In the genomic region with DNA sequence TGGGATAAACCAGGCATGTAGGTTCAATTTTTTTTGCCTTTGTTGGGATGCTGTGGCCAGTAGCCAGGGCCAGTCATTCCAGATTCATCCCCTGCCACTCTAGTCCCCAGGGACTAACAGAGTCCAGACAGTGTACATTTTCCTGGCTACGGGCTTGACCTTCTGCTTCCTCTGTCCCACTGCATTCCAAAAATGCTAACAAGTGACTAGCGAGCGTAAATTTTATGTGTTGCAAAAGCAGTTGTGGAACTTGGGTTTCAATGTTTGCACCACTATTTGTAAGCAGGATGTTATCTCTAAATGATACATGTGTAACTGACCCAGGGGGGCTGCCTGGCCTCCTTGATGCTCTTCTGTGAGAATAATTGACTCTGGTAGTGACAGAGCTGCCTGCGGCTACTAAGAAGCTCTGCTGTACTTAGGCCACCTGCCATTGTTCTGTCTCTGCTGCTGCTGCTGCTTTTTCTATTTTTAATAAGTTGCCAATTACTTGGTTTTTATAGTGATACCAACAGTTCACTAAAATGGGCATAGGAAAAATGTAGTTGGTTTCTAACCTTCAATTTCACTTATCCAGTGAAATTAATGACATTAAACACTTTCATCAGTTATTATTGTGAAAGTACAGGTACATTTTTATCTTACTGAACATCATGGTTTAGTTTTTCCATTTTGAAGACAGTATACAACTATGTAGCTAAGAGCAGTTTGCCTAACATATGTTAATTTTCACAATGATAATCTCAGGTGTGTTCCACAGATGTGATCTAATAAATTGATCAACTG, we compare ENCODE assay signal across 8 cellular contexts. TPM values are rescaled to one million over a fixed set of nuclear protein-coding genes. Genes with fewer than 3 reads are reported as not detected.
DNase-seq lines count a peak whose midpoint lies in the region; ATAC-seq and TF ChIP-seq lines count a peak whose summit lies in the region.
"Had no signal": no experiment of that assay in that cellular context is flagged by ENCODE, and none has a peak within 500 bp of the region (broad histone marks: within the 10 kb centered on the region; RNA-seq: fewer than 3 reads in every experiment).

No MANE protein-coding gene starts in this region.

- no peak overlapping the region for H3K4me2 ChIP-seq in GM23338

- no peak for TF ChIP-seq CTCF in GM23338 (conservative IDR thresholded peaks at IDR 0.05; ENCODE audit: low read depth in 2 of 2)
- TF ChIP-seq CTCF in VCaP (conservative IDR thresholded peaks at IDR 0.05), result no peak
- TF ChIP-seq CTCF in foreskin fibroblast (IDR thresholded peaks at IDR 0.05; ENCODE audit: low read depth, low read length), result no peak

- H3K4me3 Mint-ChIP-seq in GM23338, result no peak overlapping the region

- 0 out of 2 replicates have a peak overlapping the region, but pooled peaks have one; percentile 38 for H3K27ac Mint-ChIP-seq in GM23338

- 0 out of 3 replicates have a peak, but pooled peaks cover 2% of the 10 kb centered on the region for H3K36me3 Mint-ChIP-seq in GM23338 (ENCODE audit: low read depth)

- peaks cover 67% of the 10 kb centered on the region for H3K4me1 Mint-ChIP-seq in GM23338

- no peaks in the 10 kb centered on the region for H3K36me3 ChIP-seq in GM23338 (ENCODE audit: insufficient read depth)

- H3K4me3 ChIP-seq in GM23338, result no peak overlapping the region
- H3K4me3 ChIP-seq in foreskin fibroblast (ENCODE audit: low read depth in 1 of 2, low read length in 2 of 2), result no peak overlapping the region
- no peak overlapping the region for H3K4me3 ChIP-seq in skeletal muscle cell (ENCODE audit: low read depth, low read length)

- H4K20me1 ChIP-seq in GM23338 (replicated peaks; ENCODE audit: insufficient read depth), result peaks cover 46% of the 10 kb centered on the region

- ATAC-seq in GM23338 (no peak), GM18519 (IDR thresholded peaks at IDR 0.05; ENCODE audit: low FRiP score, unreplicated experiment) (no peak)
- ATAC-seq: esophagus mucosa had no signal

- no peak for DNase-seq in GM23338 (ENCODE audit: low spot score)
- DNase-seq in foreskin fibroblast, result peak; percentile 83 to 84
- DNase-seq in skeletal muscle cell (ENCODE audit: low read depth), result peak; percentile 43
- DNase-seq in stimulated activated CD4-positive, alpha-beta T cell treated with anti-CD3 and anti-CD28 coated beads, Interleukin-15, amount 100 ng/mL, for 24 hours, result no peak
- DNase-seq in DMS 273 treated with DMSO at 0.1 percent for 48 hours (lab: John Stamatoyannopoulos, UW), result no peak

- no peaks in the 10 kb centered on the region for H3K27me3 ChIP-seq in GM23338 (ENCODE audit: insufficient read depth)

- peaks cover 89% of the 10 kb centered on the region for H3K79me2 ChIP-seq in GM23338 (replicated peaks; ENCODE audit: insufficient read depth)

- H3K27ac ChIP-seq in GM23338 (ENCODE audit: low read depth) (peak overlapping the region; percentile 8; the same call in 1 of the 2 replicates), VCaP (peak overlapping the region; percentile 50)

- H3F3A ChIP-seq in GM23338 (replicated peaks; ENCODE audit: low read depth), result no peaks in the 10 kb centered on the region; the same call in 1 of the 2 replicates

- H3K9me2 ChIP-seq in GM23338 (ENCODE audit: insufficient read depth), result no peaks in the 10 kb centered on the region

- peaks cover 7% of the 10 kb centered on the region for H3K27me3 Mint-ChIP-seq in GM23338 (ENCODE audit: insufficient read depth, low read depth, poor library complexity)

- H3K9me3 Mint-ChIP-seq in GM23338, result no peaks in the 10 kb centered on the region

- peaks cover 64% of the 10 kb centered on the region for H3K4me1 ChIP-seq in GM23338 (ENCODE audit: insufficient read depth)

- no peak overlapping the region for H2AFZ ChIP-seq in GM23338

TF ChIP-seq in GM23338, 12 proteins besides CTCF, POLR2A, EP300 and RAD21 (continues in another document):
- TF ChIP-seq NANOG (IDR thresholded peaks at IDR 0.05; ENCODE audit: borderline replicate concordance), result no peak
- no peak for TF ChIP-seq EZH2phosphoT487 (IDR thresholded peaks at IDR 0.05; ENCODE audit: unreplicated experiment)
- TF ChIP-seq ZNF114 (CRISPR knock-in tag; IDR thresholded peaks at IDR 0.05), result no peak
- TF ChIP-seq, protein P1, sequence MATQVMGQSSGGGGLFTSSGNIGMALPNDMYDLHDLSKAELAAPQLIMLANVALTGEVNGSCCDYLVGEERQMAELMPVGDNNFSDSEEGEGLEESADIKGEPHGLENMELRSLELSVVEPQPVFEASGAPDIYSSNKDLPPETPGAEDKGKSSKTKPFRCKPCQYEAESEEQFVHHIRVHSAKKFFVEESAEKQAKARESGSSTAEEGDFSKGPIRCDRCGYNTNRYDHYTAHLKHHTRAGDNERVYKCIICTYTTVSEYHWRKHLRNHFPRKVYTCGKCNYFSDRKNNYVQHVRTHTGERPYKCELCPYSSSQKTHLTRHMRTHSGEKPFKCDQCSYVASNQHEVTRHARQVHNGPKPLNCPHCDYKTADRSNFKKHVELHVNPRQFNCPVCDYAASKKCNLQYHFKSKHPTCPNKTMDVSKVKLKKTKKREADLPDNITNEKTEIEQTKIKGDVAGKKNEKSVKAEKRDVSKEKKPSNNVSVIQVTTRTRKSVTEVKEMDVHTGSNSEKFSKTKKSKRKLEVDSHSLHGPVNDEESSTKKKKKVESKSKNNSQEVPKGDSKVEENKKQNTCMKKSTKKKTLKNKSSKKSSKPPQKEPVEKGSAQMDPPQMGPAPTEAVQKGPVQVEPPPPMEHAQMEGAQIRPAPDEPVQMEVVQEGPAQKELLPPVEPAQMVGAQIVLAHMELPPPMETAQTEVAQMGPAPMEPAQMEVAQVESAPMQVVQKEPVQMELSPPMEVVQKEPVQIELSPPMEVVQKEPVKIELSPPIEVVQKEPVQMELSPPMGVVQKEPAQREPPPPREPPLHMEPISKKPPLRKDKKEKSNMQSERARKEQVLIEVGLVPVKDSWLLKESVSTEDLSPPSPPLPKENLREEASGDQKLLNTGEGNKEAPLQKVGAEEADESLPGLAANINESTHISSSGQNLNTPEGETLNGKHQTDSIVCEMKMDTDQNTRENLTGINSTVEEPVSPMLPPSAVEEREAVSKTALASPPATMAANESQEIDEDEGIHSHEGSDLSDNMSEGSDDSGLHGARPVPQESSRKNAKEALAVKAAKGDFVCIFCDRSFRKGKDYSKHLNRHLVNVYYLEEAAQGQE (IDR thresholded peaks at IDR 0.05; ENCODE audit: unreplicated experiment), result no peak
- TF ChIP-seq, protein P2, sequence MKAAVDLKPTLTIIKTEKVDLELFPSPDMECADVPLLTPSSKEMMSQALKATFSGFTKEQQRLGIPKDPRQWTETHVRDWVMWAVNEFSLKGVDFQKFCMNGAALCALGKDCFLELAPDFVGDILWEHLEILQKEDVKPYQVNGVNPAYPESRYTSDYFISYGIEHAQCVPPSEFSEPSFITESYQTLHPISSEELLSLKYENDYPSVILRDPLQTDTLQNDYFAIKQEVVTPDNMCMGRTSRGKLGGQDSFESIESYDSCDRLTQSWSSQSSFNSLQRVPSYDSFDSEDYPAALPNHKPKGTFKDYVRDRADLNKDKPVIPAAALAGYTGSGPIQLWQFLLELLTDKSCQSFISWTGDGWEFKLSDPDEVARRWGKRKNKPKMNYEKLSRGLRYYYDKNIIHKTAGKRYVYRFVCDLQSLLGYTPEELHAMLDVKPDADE (IDR thresholded peaks at IDR 0.05), result no peak
- no peak for TF ChIP-seq ZNF331 (CRISPR knock-in tag; IDR thresholded peaks at IDR 0.05; ENCODE audit: low read depth)
- TF ChIP-seq EZH2 (IDR thresholded peaks at IDR 0.05; ENCODE audit: low read depth, unreplicated experiment), result no peak
- no peak for TF ChIP-seq CREB1 (CRISPR knock-in tag; IDR thresholded peaks at IDR 0.05; ENCODE audit: low read depth)
- TF ChIP-seq JUNB (IDR thresholded peaks at IDR 0.05; ENCODE audit: unreplicated experiment), result no peak
- TF ChIP-seq STAT1 (IDR thresholded peaks at IDR 0.05; ENCODE audit: unreplicated experiment), result no peak

RNA-seq across cellular contexts. Expression of gene TNRC6B, which starts 26.8 kb away (rescaled TPM):
- total RNA-seq in GM23338 (2014; rRNA removed; shearing (Covaris generic)), result 41.4 and 46.9 TPM in 2 replicates
- 87.8 and 91.3 TPM in 2 replicates for polyA plus RNA-seq in GM23338 (2016; fragmentation: Nextera tagmentation; extraction: Ambion mirVana)

Comparison
In these comparisons a context has a peak if more than half of its experiments do, and no peak if none do; other contexts are left out.
1. DNase-seq: peak in foreskin fibroblast (2 of 2) and skeletal muscle cell (single experiment); none in GM23338 (single experiment), stimulated activated CD4-positive, alpha-beta T cell treated with anti-CD3 and anti-CD28 coated beads, Interleukin-15, amount 100 ng/mL, for 24 hours (single experiment) and DMS 273 treated with DMSO at 0.1 percent for 48 hours (single experiment).